ENCODE assay signal across 26 cellular contexts in genomic region chr19:1379126-1379905, GRCh38.
"Had no signal": no experiment of that assay in that cellular context is flagged by ENCODE, and none has a peak within 500 bp of the region (broad histone marks: within the 10 kb centered on the region; RNA-seq: fewer than 3 reads in every experiment).

No MANE protein-coding gene starts in this region.

- H3K9me3 ChIP-seq: gastrocnemius medialis, left lung, lower lobe of right lung, mucosa of descending colon, stomach, testis, tibial artery had no signal

- H3K9me3 Mint-ChIP-seq: natural killer cell treated with Interleukin-12 subunit alpha and Interleukin-12 subunit beta and Interleukin-15 and Interleukin-18, amount 100 ng/mL, for 72 hours; stimulated activated effector memory CD8-positive, alpha-beta T cell treated with anti-CD3 and anti-CD28 coated beads, Interleukin-12 subunit alpha, Interleukin-12 subunit beta, amount 100 ng/mL, for 72 hours; type B pancreatic cell had no signal

- H3K4me3 ChIP-seq: gastrocnemius medialis, hepatocyte, left lung, lower lobe of right lung, mucosa of descending colon, smooth muscle cell, stomach, testis, tibial artery had no signal

- H3K4me1 ChIP-seq: lower lobe of right lung, parathyroid adenoma had no signal

- H3K36me3 Mint-ChIP-seq: natural killer cell treated with Interleukin-12 subunit alpha and Interleukin-12 subunit beta and Interleukin-15 and Interleukin-18, amount 100 ng/mL, for 72 hours had no signal

- H3K27me3 Mint-ChIP-seq: natural killer cell treated with Interleukin-12 subunit alpha and Interleukin-12 subunit beta and Interleukin-15 and Interleukin-18, amount 100 ng/mL, for 72 hours; progenitor cell of endocrine pancreas had no signal

- DNase-seq: effector CD8-positive, alpha-beta T cell; endodermal cell; foreskin fibroblast; gastrocnemius medialis; head of caudate nucleus; left cardiac atrium; lower lobe of right lung; mucosa of descending colon; naive B cell; stimulated activated CD4-positive, alpha-beta T cell treated with anti-CD3 and anti-CD28 coated beads, Interleukin-2, amount 100 ng/mL, for 24 hours; stimulated activated CD4-positive, alpha-beta T cell treated with anti-CD3 and anti-CD28 coated beads, Interleukin-4, amount 100 ng/mL, for 24 hours; stimulated activated naive CD4-positive, alpha-beta T cell treated with Interleukin-2 at 50 U/mL for 16 hours; stomach; testis; tibial artery had no signal

- ATAC-seq: esophagus mucosa; gastrocnemius medialis; left cardiac atrium; left lung; lower lobe of right lung; mucosa of descending colon; natural killer cell treated with Interleukin-12 subunit alpha and Interleukin-12 subunit beta and Interleukin-15 and Interleukin-18, amount 100 ng/mL, for 72 hours; sciatic nerve; stimulated activated effector memory CD8-positive, alpha-beta T cell treated with anti-CD3 and anti-CD28 coated beads, Interleukin-12 subunit alpha, Interleukin-12 subunit beta, amount 100 ng/mL, for 72 hours had no signal

- H3K4me2 ChIP-seq: hepatocyte, smooth muscle cell had no signal

- H3K27ac ChIP-seq: epithelial cell of prostate, gastrocnemius medialis, hepatocyte, left lung, lower lobe of right lung, parathyroid adenoma, stomach, testis, tibial artery had no signal

- H3K27ac Mint-ChIP-seq: endodermal cell; natural killer cell treated with Interleukin-12 subunit alpha and Interleukin-12 subunit beta and Interleukin-15 and Interleukin-18, amount 100 ng/mL, for 72 hours; stimulated activated effector memory CD8-positive, alpha-beta T cell treated with anti-CD3 and anti-CD28 coated beads, Interleukin-12 subunit alpha, Interleukin-12 subunit beta, amount 100 ng/mL, for 72 hours; type B pancreatic cell had no signal

- H2AFZ ChIP-seq: hepatocyte, parathyroid adenoma had no signal

- H3K9ac ChIP-seq: parathyroid adenoma had no signal

- H3K4me3 Mint-ChIP-seq: endodermal cell; natural killer cell treated with Interleukin-12 subunit alpha and Interleukin-12 subunit beta and Interleukin-15 and Interleukin-18, amount 100 ng/mL, for 72 hours; stimulated activated effector memory CD8-positive, alpha-beta T cell treated with anti-CD3 and anti-CD28 coated beads, Interleukin-12 subunit alpha, Interleukin-12 subunit beta, amount 100 ng/mL, for 72 hours; type B pancreatic cell had no signal

- H3K27me3 ChIP-seq: gastrocnemius medialis, hepatocyte, left lung, stomach, testis, tibial artery had no signal
